Comparison of ENCODE assay signal across 17 cellular contexts in genomic region chr7:142897691-142898090, GRCh38. TPM values are rescaled to one million over a fixed set of nuclear protein-coding genes. Genes with fewer than 3 reads are reported as not detected.
DNase-seq lines count a peak whose midpoint lies in the region; ATAC-seq, FAIRE-seq and TF ChIP-seq lines count a peak whose summit lies in the region.
"Had no signal": no experiment of that assay in that cellular context is flagged by ENCODE, and none has a peak within 500 bp of the region (broad histone marks: within the 10 kb centered on the region; RNA-seq: fewer than 3 reads in every experiment).

No MANE protein-coding gene starts in this region.

- H4K20me1 ChIP-seq in K562 (replicated peaks; ENCODE audit: control insufficient read depth, insufficient read depth, low read length): peaks cover 10% of the 10 kb centered on the region; the same call in 1 of the 2 replicates

- H3K4me3 ChIP-seq in K562: no peak overlapping the region
- no peak overlapping the region for H3K4me3 ChIP-seq in right lobe of liver
- no peak overlapping the region for H3K4me3 ChIP-seq in vagina
- no peak overlapping the region for H3K4me3 ChIP-seq in esophagus squamous epithelium
- H3K4me3 ChIP-seq: A549, GM23338 had no signal

- peaks cover 2% of the 10 kb centered on the region for H3K9me1 ChIP-seq in K562 (ENCODE audit: control insufficient read depth, insufficient read depth, low read length)

- CTCF ChIA-PET in K562 (lab: Yijun Ruan, JAX; ENCODE audit: low intra/inter-chr PET ratio): no interaction called here

- DNase-seq in K562 (ENCODE audit: extremely low read depth in 1 of 4, low spot score in 3 of 4): no peak
- DNase-seq in right lobe of liver: peak in 2 of 3 donors; percentile 32 to 36
- peak; percentile 67 to 87 for DNase-seq in vagina (ENCODE audit: extremely low spot score in 2 of 2)
- DNase-seq in esophagus squamous epithelium (lab: John Stamatoyannopoulos, UW): no peak
- DNase-seq in activated naive CD4-positive, alpha-beta T cell treated with anti-CD3 and anti-CD28 coated beads, Interleukin-2, amount 50 U/mL, for 16 hours: no peak
- DNase-seq: BE2C, DND-41, GDM1, H7 had no signal

- H3K9me3 ChIP-seq in K562 (replicated peaks; ENCODE audit: control insufficient read depth, insufficient read depth, low read depth, low read length): no peaks in the 10 kb centered on the region
- no peaks in the 10 kb centered on the region for H3K9me3 ChIP-seq in right lobe of liver
- H3K9me3 ChIP-seq in vagina: no peaks in the 10 kb centered on the region
- H3K9me3 ChIP-seq in esophagus squamous epithelium: no peaks in the 10 kb centered on the region
- H3K9me3 ChIP-seq: A549, BE2C had no signal

- TF ChIP-seq CTCF in VCaP (conservative IDR thresholded peaks at IDR 0.05): no peak
- no peak for TF ChIP-seq CTCF in K562 (IDR thresholded peaks at IDR 0.05 in 2 of 3, conservative IDR thresholded peaks at IDR 0.05 in 1 of 3; ENCODE audit: insufficient read depth in 2 of 3, low read depth in 1 of 3, low read length in 3 of 3)
- TF ChIP-seq CTCF in right lobe of liver (IDR thresholded peaks at IDR 0.05): no peak
- no peak for TF ChIP-seq CTCF in vagina (IDR thresholded peaks at IDR 0.05)
- TF ChIP-seq CTCF in esophagus squamous epithelium (IDR thresholded peaks at IDR 0.05): no peak

- intact Hi-C loops in K562 (cut with micrococcal nuclease) (no loop called here), right lobe of liver (cut with DNase I) (no loop called here), vagina (cut with DNase I) (no loop called here), esophagus squamous epithelium (cut with DNase I) (no loop called here)

- H3K27me3 ChIP-seq in K562 (ENCODE audit: control insufficient read depth in 2 of 2, insufficient read depth in 2 of 2, low read length in 2 of 2): peaks cover 18 to 47% of the 10 kb centered on the region in 2 experiments
- no peaks in the 10 kb centered on the region for H3K27me3 ChIP-seq in right lobe of liver
- H3K27me3 ChIP-seq in vagina: no peaks in the 10 kb centered on the region
- peaks cover 0 to 4% (median 0%) of the 10 kb centered on the region in 4 donors for H3K27me3 ChIP-seq in esophagus squamous epithelium
- H3K27me3 ChIP-seq: BE2C had no signal

- TF ChIP-seq POLR2A in K562 (conservative IDR thresholded peaks at IDR 0.05) (no peak), right lobe of liver (IDR thresholded peaks at IDR 0.05) (no peak), vagina (IDR thresholded peaks at IDR 0.05) (no peak), esophagus squamous epithelium (IDR thresholded peaks at IDR 0.05) (no peak)

- no TSS peak for BruUV-seq in K562 (replicated peaks; lab: Mats Ljungman, UMichigan)

- TF ChIP-seq EP300 in K562 (IDR thresholded peaks at IDR 0.05; ENCODE audit: low read length): no peak

- no peak overlapping the region for H3K9ac ChIP-seq in K562 (ENCODE audit: insufficient read depth in 1 of 2, low read depth in 2 of 2, low read length in 2 of 2)

- POLR2A ChIA-PET in K562 (lab: Yijun Ruan, JAX): interaction anchor here (0.9 to 1.3 kb wide), 2 partner anchors 16 to 42 kb away, joined by 3 read pairs; no protein-coding TSS in a partner anchor

- no peak for TF ChIP-seq RAD21 in K562 (CRISPR knock-in tag; conservative IDR thresholded peaks at IDR 0.05 in 1 of 2, IDR thresholded peaks at IDR 0.05 in 1 of 2)

- peak overlapping the region; percentile 97; the same call in 1 of the 2 replicates for H3K27ac ChIP-seq in VCaP
- H3K27ac ChIP-seq in K562 (ENCODE audit: extremely low read depth, low read depth, low read length): no peak overlapping the region
- H3K27ac ChIP-seq in right lobe of liver: no peak overlapping the region
- H3K27ac ChIP-seq in vagina: no peak overlapping the region
- peak overlapping the region in 1 of 4 donors; percentile 11 for H3K27ac ChIP-seq in esophagus squamous epithelium
- H3K27ac ChIP-seq: A549 had no signal

- no peaks in the 10 kb centered on the region for H3K4me1 ChIP-seq in K562 (replicated peaks in 1 of 2; ENCODE audit: control insufficient read depth in 2 of 2, insufficient read depth in 2 of 2, low read length in 2 of 2)
- no peaks in the 10 kb centered on the region for H3K4me1 ChIP-seq in right lobe of liver
- H3K4me1 ChIP-seq in vagina: no peaks in the 10 kb centered on the region
- H3K4me1 ChIP-seq in esophagus squamous epithelium: peaks cover 0 to 53% (median 6%) of the 10 kb centered on the region in 3 donors
- H3K4me1 ChIP-seq: A549, BE2C had no signal

- 2% methylated on average over 7 of the region's 7 CpGs for WGBS in K562 (ENCODE audit: insufficient coverage, low coverage, missing lambda C conversion rate)
- 77% methylated on average over 7 of the region's 7 CpGs for WGBS in right lobe of liver (ENCODE audit: insufficient coverage, low coverage, low lambda C conversion rate, missing lambda C conversion rate)
- WGBS in esophagus squamous epithelium, 2 donors: 83 to 91% methylated on average over 3 to 7 of the region's 7 CpGs

- no peaks in the 10 kb centered on the region for H3K79me2 ChIP-seq in K562 (ENCODE audit: control insufficient read depth, insufficient read depth, low read length)

- H3K36me3 ChIP-seq in K562 (ENCODE audit: control insufficient read depth, insufficient read depth, low read length) (no peaks in the 10 kb centered on the region), right lobe of liver (no peaks in the 10 kb centered on the region), vagina (no peaks in the 10 kb centered on the region), esophagus squamous epithelium (no peaks in the 10 kb centered on the region)
- H3K36me3 ChIP-seq: BE2C had no signal

- in situ Hi-C loops in K562 (cut with MboI): no loop called here

- ATAC-seq in K562 (peak; percentile 30; the same call in 1 of the 3 replicates), right lobe of liver (no peak), HG02973 (IDR thresholded peaks at IDR 0.05; ENCODE audit: unreplicated experiment) (no peak)
- ATAC-seq: A549; CD8-positive, alpha-beta T cell; GM23338 had no signal

- no peak overlapping the region for H3K4me2 ChIP-seq in K562 (ENCODE audit: insufficient read depth, low read length)
- H3K4me2 ChIP-seq: A549, GM23338 had no signal

- FAIRE-seq in K562 (lab: Jason Lieb, UNC): no peak
- FAIRE-seq: A549, GM12892 had no signal

- H2AFZ ChIP-seq in K562 (ENCODE audit: low read depth, low read length): no peak overlapping the region
- H2AFZ ChIP-seq: GM23338 had no signal

RNA-seq across cellular contexts. Expression of gene TRPV6, which starts 12.1 kb away (rescaled TPM):
- 2.1 and 5.6 TPM in 2 replicates for total RNA-seq in K562 (2011; cell fraction: chromatin; rRNA removed; ENCODE audit: low replicate concordance)
- total RNA-seq in K562 (2011; cell fraction: nucleolus; rRNA removed): 3.2 and 3.3 TPM in 2 replicates
- total RNA-seq in K562 (2011; cell fraction: nucleoplasm; rRNA removed): 2.2 and 2.7 TPM in 2 replicates
- total RNA-seq in K562 (2014; rRNA removed): 0.04 and 0.36 TPM in 2 replicates
- total RNA-seq in K562 (2014; rRNA removed; fragmentation: Illumina TruSeq; extraction: Trizol): 0.11 and 0.51 TPM in 2 replicates
- 0.04 and 0.11 TPM in 2 replicates for total RNA-seq in K562 (2015; rRNA removed; fragmentation: Illumina TruSeq; extraction: Trizol)
- 0.18 and 0.81 TPM in 2 replicates for total RNA-seq in K562 (2021)
- 0.08 and 0.37 TPM in 2 replicates for polyA plus RNA-seq in K562 (2011; rRNA removed)
- 0.19 and 0.33 TPM in 2 replicates for polyA plus RNA-seq in K562 (2011; cell fraction: cytosol; rRNA removed)
- polyA plus RNA-seq in K562 (2011; cell fraction: nucleus; rRNA removed): 3.7 and 4.0 TPM in 2 replicates
- 0.59 and 13.5 TPM in 2 replicates for polyA plus RNA-seq in K562 (2012)
- 0.25 and 0.26 TPM in 2 replicates for polyA plus RNA-seq in K562 (2014; fragmentation: Illumina TruSeq; extraction: Trizol)
- under 1 TPM; 0.04 to 0.06 TPM for polyA plus RNA-seq in K562 (2014; fragmentation: Nextera tagmentation; extraction: Ambion mirVana)
- 0.22 and 0.32 TPM in 2 replicates for polyA plus RNA-seq in K562 (2014; rRNA removed)
- polyA minus RNA-seq in K562 (2011; rRNA and poly(A)+ RNA removed): 0.36 and 0.46 TPM in 2 replicates
- polyA minus RNA-seq in K562 (2011; cell fraction: cytosol; rRNA and poly(A)+ RNA removed): not detected in 2 replicates
- polyA minus RNA-seq in K562 (2011; cell fraction: nucleus; rRNA and poly(A)+ RNA removed): 0.89 and 0.94 TPM in 2 replicates
- 1 to 10 TPM in 2 of 6 experiments, under 1 TPM in 4; 0.06 to 1.5 (median 0.75) TPM for total RNA-seq in right lobe of liver
- total RNA-seq in vagina: 7.9 TPM
- total RNA-seq in esophagus squamous epithelium: 1 to 10 TPM in 3 of 4 donors, under 1 TPM in 1; 0.79 to 6.9 (median 4.5) TPM
- total RNA-seq: CD8-positive, alpha-beta T cell had no signal
- polyA plus RNA-seq: A549, AG04450, CD14-positive monocyte had no signal

RNA-seq across cellular contexts. Expression of gene TRPV5, which starts 35.9 kb away (rescaled TPM):
- 0.56 and 0.74 TPM in 2 replicates for total RNA-seq in K562 (2011; cell fraction: chromatin; rRNA removed; ENCODE audit: low replicate concordance)
- total RNA-seq in K562 (2011; cell fraction: nucleolus; rRNA removed): 0.17 and 0.26 TPM in 2 replicates
- total RNA-seq in K562 (2011; cell fraction: nucleoplasm; rRNA removed): 0.44 and 1.1 TPM in 2 replicates
- not detected in 2 replicates for total RNA-seq in K562 (2014; rRNA removed)
- not detected in 2 replicates for total RNA-seq in K562 (2014; rRNA removed; fragmentation: Illumina TruSeq; extraction: Trizol)
- not detected in 2 replicates for total RNA-seq in K562 (2015; rRNA removed; fragmentation: Illumina TruSeq; extraction: Trizol)
- total RNA-seq in K562 (2021): not detected in 2 replicates
- polyA plus RNA-seq in K562 (2011; rRNA removed): 0.12 TPM in 1 of 2 replicates, not detected in the other
- 0.03 TPM in 1 of 2 replicates, not detected in the other for polyA plus RNA-seq in K562 (2011; cell fraction: cytosol; rRNA removed)
- polyA plus RNA-seq in K562 (2011; cell fraction: nucleus; rRNA removed): 0.36 and 0.60 TPM in 2 replicates
- 0.08 TPM in 1 of 2 replicates, not detected in the other for polyA plus RNA-seq in K562 (2012)
- 0.04 TPM in 1 of 2 replicates, not detected in the other for polyA plus RNA-seq in K562 (2014; fragmentation: Illumina TruSeq; extraction: Trizol)
- polyA plus RNA-seq in K562 (2014; fragmentation: Nextera tagmentation; extraction: Ambion mirVana): not detected
- not detected in 2 replicates for polyA plus RNA-seq in K562 (2014; rRNA removed)
- 0.27 TPM in 1 of 2 replicates, not detected in the other for polyA minus RNA-seq in K562 (2011; rRNA and poly(A)+ RNA removed)
- polyA minus RNA-seq in K562 (2011; cell fraction: cytosol; rRNA and poly(A)+ RNA removed): not detected in 2 replicates
- polyA minus RNA-seq in K562 (2011; cell fraction: nucleus; rRNA and poly(A)+ RNA removed): 0.13 and 0.22 TPM in 2 replicates
- total RNA-seq in right lobe of liver: not detected
- not detected for total RNA-seq in vagina
- total RNA-seq in esophagus squamous epithelium: not detected
- total RNA-seq: CD8-positive, alpha-beta T cell; GM23338; H7 had no signal
- polyA plus RNA-seq: A549, AG04450, CD14-positive monocyte, GM23338 had no signal

RNA-seq across cellular contexts. Expression of gene LLCFC1, which starts 41.6 kb away (rescaled TPM):
- not detected in 2 replicates for total RNA-seq in K562 (2011; cell fraction: chromatin; rRNA removed; ENCODE audit: low replicate concordance)
- not detected in 2 replicates for total RNA-seq in K562 (2011; cell fraction: nucleolus; rRNA removed)
- not detected in 2 replicates for total RNA-seq in K562 (2011; cell fraction: nucleoplasm; rRNA removed)
- total RNA-seq in K562 (2014; rRNA removed) (not detected in 2 replicates), K562 (2014; rRNA removed; fragmentation: Illumina TruSeq; extraction: Trizol) (not detected in 2 replicates), K562 (2015; rRNA removed; fragmentation: Illumina TruSeq; extraction: Trizol) (not detected in 2 replicates), K562 (2021) (not detected in 2 replicates), right lobe of liver (not detected), vagina (not detected), esophagus squamous epithelium (not detected)
- polyA plus RNA-seq in K562 (2011; rRNA removed) (not detected in 2 replicates), K562 (2014; fragmentation: Illumina TruSeq; extraction: Trizol) (not detected in 2 replicates), K562 (2014; fragmentation: Nextera tagmentation; extraction: Ambion mirVana) (not detected), K562 (2014; rRNA removed) (not detected in 2 replicates)
- polyA plus RNA-seq in K562 (2011; cell fraction: cytosol; rRNA removed): not detected in 2 replicates
- not detected in 2 replicates for polyA plus RNA-seq in K562 (2011; cell fraction: nucleus; rRNA removed)
- 0.20 and 0.55 TPM in 2 replicates for polyA plus RNA-seq in K562 (2012)
- not detected in 2 replicates for polyA minus RNA-seq in K562 (2011; rRNA and poly(A)+ RNA removed)
- polyA minus RNA-seq in K562 (2011; cell fraction: cytosol; rRNA and poly(A)+ RNA removed): not detected in 2 replicates
- polyA minus RNA-seq in K562 (2011; cell fraction: nucleus; rRNA and poly(A)+ RNA removed): not detected in 2 replicates
- total RNA-seq: CD8-positive, alpha-beta T cell; GM23338; H7 had no signal
- polyA plus RNA-seq: A549, AG04450, CD14-positive monocyte, GM23338 had no signal

RNA-seq across cellular contexts. Expression of gene EPHB6, which starts 42.8 kb away (rescaled TPM):
- 81.3 and 499 TPM in 2 replicates for total RNA-seq in K562 (2011; cell fraction: chromatin; rRNA removed; ENCODE audit: low replicate concordance)
- total RNA-seq in K562 (2011; cell fraction: nucleolus; rRNA removed): 147 and 442 TPM in 2 replicates
- 112 and 171 TPM in 2 replicates for total RNA-seq in K562 (2011; cell fraction: nucleoplasm; rRNA removed)
- total RNA-seq in K562 (2014; rRNA removed) (10.4 and 11.3 TPM in 2 replicates), K562 (2014; rRNA removed; fragmentation: Illumina TruSeq; extraction: Trizol) (4.1 and 4.3 TPM in 2 replicates), K562 (2015; rRNA removed; fragmentation: Illumina TruSeq; extraction: Trizol) (1.5 and 2.1 TPM in 2 replicates), K562 (2021) (13.2 and 19.1 TPM in 2 replicates), right lobe of liver (1 to 10 TPM; 1.5 to 6.1 (median 3.2) TPM), vagina (68.3 TPM), esophagus squamous epithelium (10 to 100 TPM; 15.2 to 40.4 (median 26.1) TPM)
- polyA plus RNA-seq in K562 (2011; rRNA removed) (108 and 123 TPM in 2 replicates), K562 (2014; fragmentation: Illumina TruSeq; extraction: Trizol) (7.6 and 10.7 TPM in 2 replicates), K562 (2014; fragmentation: Nextera tagmentation; extraction: Ambion mirVana) (1 to 10 TPM; 1.4 to 2.5 TPM), K562 (2014; rRNA removed) (12.0 and 16.3 TPM in 2 replicates)
- 99.6 and 191 TPM in 2 replicates for polyA plus RNA-seq in K562 (2011; cell fraction: cytosol; rRNA removed)
- 516 and 1,081 TPM in 2 replicates for polyA plus RNA-seq in K562 (2011; cell fraction: nucleus; rRNA removed)
- 8.8 and 13.0 TPM in 2 replicates for polyA plus RNA-seq in K562 (2012)
- polyA minus RNA-seq in K562 (2011; rRNA and poly(A)+ RNA removed): 56.3 and 87.3 TPM in 2 replicates
- polyA minus RNA-seq in K562 (2011; cell fraction: cytosol; rRNA and poly(A)+ RNA removed): 119 and 124 TPM in 2 replicates
- 75.4 and 113 TPM in 2 replicates for polyA minus RNA-seq in K562 (2011; cell fraction: nucleus; rRNA and poly(A)+ RNA removed)

Comparison
In these comparisons a context has a peak if more than half of its experiments do, and no peak if none do; other contexts are left out.
1. DNase-seq: peak in right lobe of liver (2 of 3) and vagina (2 of 2); none in K562 (0 of 4), esophagus squamous epithelium (single experiment) and activated naive CD4-positive, alpha-beta T cell treated with anti-CD3 and anti-CD28 coated beads, Interleukin-2, amount 50 U/mL, for 16 hours (single experiment).